Comparison of ENCODE assay signal across 1 cellular context in the genomic region with DNA sequence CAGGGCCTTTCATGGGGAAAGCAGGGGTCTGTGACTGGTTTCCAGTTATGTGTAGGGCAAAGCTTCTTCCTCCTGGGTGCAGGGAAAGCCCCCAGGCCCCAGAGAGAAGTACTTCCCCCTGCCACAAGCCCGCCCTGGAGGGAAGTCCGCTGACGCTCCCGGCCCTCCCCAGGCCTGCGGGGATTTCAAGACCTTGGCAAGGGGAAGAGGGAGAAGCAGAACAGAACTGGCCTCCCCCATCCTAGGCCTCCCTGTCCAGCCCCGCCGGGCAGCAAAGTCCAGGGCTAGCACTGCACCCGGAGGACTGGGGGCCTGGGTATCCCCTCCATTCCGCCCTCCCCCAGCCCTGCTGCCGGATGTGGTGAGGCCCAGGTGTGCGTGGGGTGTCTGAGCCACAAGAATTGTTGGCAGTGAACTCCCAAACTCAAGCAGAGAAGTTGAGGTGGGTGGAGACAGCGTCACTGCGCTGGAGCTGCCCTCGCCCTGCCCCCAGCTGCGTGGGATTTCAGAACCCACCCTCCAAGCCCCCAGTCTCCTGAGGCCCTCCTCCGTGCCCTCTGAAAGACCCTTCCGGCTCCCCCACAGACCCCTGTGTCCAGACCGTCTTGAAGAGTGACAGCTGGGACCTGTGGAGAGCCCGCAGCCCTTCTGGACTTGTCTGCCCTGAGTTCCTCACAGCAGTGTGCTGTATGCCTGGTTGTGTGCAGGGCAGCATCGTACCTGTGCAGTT.
A peak's percentile ranks its signal among the peaks of the same experiment; 100 is the strongest.
TF ChIP-seq lines count a peak whose summit lies in the region.

No MANE protein-coding gene starts in this region.

TF ChIP-seq in K562, 482 proteins besides CTCF, POLR2A, EP300 and RAD21 (continued from another document):
- TF ChIP-seq ZBTB11 (CRISPR knock-in tag; IDR thresholded peaks at IDR 0.05) = 0 out of 6 replicates have a peak, but pooled peaks of 1 of the 3 experiments have one; percentile 29
- 0 out of 2 replicates have a peak, but pooled peaks have one; percentile 3 for TF ChIP-seq TFAP4 (CRISPR knock-in tag; IDR thresholded peaks at IDR 0.05; ENCODE audit: borderline replicate concordance)
- no peak for TF ChIP-seq NFATC3 (IDR thresholded peaks at IDR 0.05)
- TF ChIP-seq CREM (IDR thresholded peaks at IDR 0.05; ENCODE audit: low read depth) = 0 out of 2 replicates have a peak, but pooled peaks have one; percentile 23
- peak; percentile 49 for TF ChIP-seq PKNOX1 (IDR thresholded peaks at IDR 0.05)
- peak; percentile 72 for TF ChIP-seq EGR1 (conservative IDR thresholded peaks at IDR 0.05)
- 0 out of 2 replicates have a peak, but pooled peaks have one; percentile 37 for TF ChIP-seq FOXP1 (CRISPR knock-in tag; IDR thresholded peaks at IDR 0.05)
- TF ChIP-seq ZNF263 (CRISPR knock-in tag; IDR thresholded peaks at IDR 0.05; ENCODE audit: borderline replicate concordance) = no peak
- no peak for TF ChIP-seq CBX8 (IDR thresholded peaks at IDR 0.05; ENCODE audit: borderline replicate concordance, extremely low read depth, low read depth, low read length, poor library complexity, severe bottlenecking)
- TF ChIP-seq ZMIZ1 (IDR thresholded peaks at IDR 0.05; ENCODE audit: low read depth in 2 of 2, low read length in 2 of 2) = no peak
- TF ChIP-seq ZNF77 (CRISPR knock-in tag; IDR thresholded peaks at IDR 0.05) = no peak
- TF ChIP-seq FOXJ3 (CRISPR knock-in tag; IDR thresholded peaks at IDR 0.05) = no peak
- TF ChIP-seq CBFA2T3 (IDR thresholded peaks at IDR 0.05) = peak; percentile 30
- no peak for TF ChIP-seq CREBBP (IDR thresholded peaks at IDR 0.05; ENCODE audit: low read depth, low read length)
- no peak for TF ChIP-seq L3MBTL2 (IDR thresholded peaks at IDR 0.05)
- no peak for TF ChIP-seq KLF10 (CRISPR knock-in tag; IDR thresholded peaks at IDR 0.05)
- TF ChIP-seq, protein P1, sequence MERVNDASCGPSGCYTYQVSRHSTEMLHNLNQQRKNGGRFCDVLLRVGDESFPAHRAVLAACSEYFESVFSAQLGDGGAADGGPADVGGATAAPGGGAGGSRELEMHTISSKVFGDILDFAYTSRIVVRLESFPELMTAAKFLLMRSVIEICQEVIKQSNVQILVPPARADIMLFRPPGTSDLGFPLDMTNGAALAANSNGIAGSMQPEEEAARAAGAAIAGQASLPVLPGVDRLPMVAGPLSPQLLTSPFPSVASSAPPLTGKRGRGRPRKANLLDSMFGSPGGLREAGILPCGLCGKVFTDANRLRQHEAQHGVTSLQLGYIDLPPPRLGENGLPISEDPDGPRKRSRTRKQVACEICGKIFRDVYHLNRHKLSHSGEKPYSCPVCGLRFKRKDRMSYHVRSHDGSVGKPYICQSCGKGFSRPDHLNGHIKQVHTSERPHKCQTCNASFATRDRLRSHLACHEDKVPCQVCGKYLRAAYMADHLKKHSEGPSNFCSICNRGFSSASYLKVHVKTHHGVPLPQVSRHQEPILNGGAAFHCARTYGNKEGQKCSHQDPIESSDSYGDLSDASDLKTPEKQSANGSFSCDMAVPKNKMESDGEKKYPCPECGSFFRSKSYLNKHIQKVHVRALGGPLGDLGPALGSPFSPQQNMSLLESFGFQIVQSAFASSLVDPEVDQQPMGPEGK (CRISPR knock-in tag; IDR thresholded peaks at IDR 0.05; ENCODE audit: borderline replicate concordance) = no peak
- TF ChIP-seq, protein P2, sequence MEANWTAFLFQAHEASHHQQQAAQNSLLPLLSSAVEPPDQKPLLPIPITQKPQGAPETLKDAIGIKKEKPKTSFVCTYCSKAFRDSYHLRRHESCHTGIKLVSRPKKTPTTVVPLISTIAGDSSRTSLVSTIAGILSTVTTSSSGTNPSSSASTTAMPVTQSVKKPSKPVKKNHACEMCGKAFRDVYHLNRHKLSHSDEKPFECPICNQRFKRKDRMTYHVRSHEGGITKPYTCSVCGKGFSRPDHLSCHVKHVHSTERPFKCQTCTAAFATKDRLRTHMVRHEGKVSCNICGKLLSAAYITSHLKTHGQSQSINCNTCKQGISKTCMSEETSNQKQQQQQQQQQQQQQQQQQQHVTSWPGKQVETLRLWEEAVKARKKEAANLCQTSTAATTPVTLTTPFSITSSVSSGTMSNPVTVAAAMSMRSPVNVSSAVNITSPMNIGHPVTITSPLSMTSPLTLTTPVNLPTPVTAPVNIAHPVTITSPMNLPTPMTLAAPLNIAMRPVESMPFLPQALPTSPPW (CRISPR knock-in tag; IDR thresholded peaks at IDR 0.05) = peak; percentile 46; the same call in 1 of the 2 replicates
- TF ChIP-seq SNIP1 (IDR thresholded peaks at IDR 0.05; ENCODE audit: low read depth) = no peak
- no peak for TF ChIP-seq KLF1 (tag; IDR thresholded peaks at IDR 0.05)
- TF ChIP-seq, protein P3, sequence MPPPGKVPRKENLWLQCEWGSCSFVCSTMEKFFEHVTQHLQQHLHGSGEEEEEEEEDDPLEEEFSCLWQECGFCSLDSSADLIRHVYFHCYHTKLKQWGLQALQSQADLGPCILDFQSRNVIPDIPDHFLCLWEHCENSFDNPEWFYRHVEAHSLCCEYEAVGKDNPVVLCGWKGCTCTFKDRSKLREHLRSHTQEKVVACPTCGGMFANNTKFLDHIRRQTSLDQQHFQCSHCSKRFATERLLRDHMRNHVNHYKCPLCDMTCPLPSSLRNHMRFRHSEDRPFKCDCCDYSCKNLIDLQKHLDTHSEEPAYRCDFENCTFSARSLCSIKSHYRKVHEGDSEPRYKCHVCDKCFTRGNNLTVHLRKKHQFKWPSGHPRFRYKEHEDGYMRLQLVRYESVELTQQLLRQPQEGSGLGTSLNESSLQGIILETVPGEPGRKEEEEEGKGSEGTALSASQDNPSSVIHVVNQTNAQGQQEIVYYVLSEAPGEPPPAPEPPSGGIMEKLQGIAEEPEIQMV (tag; conservative IDR thresholded peaks at IDR 0.05; ENCODE audit: low read depth) = no peak
- TF ChIP-seq, protein P4, sequence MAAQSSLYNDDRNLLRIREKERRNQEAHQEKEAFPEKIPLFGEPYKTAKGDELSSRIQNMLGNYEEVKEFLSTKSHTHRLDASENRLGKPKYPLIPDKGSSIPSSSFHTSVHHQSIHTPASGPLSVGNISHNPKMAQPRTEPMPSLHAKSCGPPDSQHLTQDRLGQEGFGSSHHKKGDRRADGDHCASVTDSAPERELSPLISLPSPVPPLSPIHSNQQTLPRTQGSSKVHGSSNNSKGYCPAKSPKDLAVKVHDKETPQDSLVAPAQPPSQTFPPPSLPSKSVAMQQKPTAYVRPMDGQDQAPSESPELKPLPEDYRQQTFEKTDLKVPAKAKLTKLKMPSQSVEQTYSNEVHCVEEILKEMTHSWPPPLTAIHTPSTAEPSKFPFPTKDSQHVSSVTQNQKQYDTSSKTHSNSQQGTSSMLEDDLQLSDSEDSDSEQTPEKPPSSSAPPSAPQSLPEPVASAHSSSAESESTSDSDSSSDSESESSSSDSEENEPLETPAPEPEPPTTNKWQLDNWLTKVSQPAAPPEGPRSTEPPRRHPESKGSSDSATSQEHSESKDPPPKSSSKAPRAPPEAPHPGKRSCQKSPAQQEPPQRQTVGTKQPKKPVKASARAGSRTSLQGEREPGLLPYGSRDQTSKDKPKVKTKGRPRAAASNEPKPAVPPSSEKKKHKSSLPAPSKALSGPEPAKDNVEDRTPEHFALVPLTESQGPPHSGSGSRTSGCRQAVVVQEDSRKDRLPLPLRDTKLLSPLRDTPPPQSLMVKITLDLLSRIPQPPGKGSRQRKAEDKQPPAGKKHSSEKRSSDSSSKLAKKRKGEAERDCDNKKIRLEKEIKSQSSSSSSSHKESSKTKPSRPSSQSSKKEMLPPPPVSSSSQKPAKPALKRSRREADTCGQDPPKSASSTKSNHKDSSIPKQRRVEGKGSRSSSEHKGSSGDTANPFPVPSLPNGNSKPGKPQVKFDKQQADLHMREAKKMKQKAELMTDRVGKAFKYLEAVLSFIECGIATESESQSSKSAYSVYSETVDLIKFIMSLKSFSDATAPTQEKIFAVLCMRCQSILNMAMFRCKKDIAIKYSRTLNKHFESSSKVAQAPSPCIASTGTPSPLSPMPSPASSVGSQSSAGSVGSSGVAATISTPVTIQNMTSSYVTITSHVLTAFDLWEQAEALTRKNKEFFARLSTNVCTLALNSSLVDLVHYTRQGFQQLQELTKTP (IDR thresholded peaks at IDR 0.05; ENCODE audit: low read depth in 1 of 2, partially characterized antibody in 2 of 2) = no peak
- no peak for TF ChIP-seq RBBP5 (IDR thresholded peaks at IDR 0.05; ENCODE audit: borderline replicate concordance, insufficient read depth, low read length, poor library complexity, severe bottlenecking)
- TF ChIP-seq RCOR1 (IDR thresholded peaks at IDR 0.05; ENCODE audit: borderline replicate concordance in 1 of 2, low read depth in 2 of 2, low read length in 2 of 2) = no peak
- TF ChIP-seq LEF1 (IDR thresholded peaks at IDR 0.05) = peak; percentile 23; the same call in 1 of the 2 replicates
- no peak for TF ChIP-seq ATF1 (CRISPR knock-in tag; IDR thresholded peaks at IDR 0.05)
- TF ChIP-seq ATF1 (tag; IDR thresholded peaks at IDR 0.05) = no peak
- TF ChIP-seq GABPA (tag; conservative IDR thresholded peaks at IDR 0.05; ENCODE audit: low read depth) = peak; percentile 73
- TF ChIP-seq POLR2H (tag; IDR thresholded peaks at IDR 0.05; ENCODE audit: low read depth) = no peak
- 0 out of 2 replicates have a peak, but pooled peaks have one; percentile 7 for TF ChIP-seq CBFA2T2 (conservative IDR thresholded peaks at IDR 0.05)
- TF ChIP-seq GABPB2 (CRISPR knock-in tag; conservative IDR thresholded peaks at IDR 0.05) = no peak
- TF ChIP-seq HMGN3 (IDR thresholded peaks at IDR 0.05; ENCODE audit: borderline replicate concordance, extremely low read depth, insufficient read length, low read depth, low read length) = peak; percentile 8
